ENCODE assay signal across 11 cellular contexts in the genomic region with DNA sequence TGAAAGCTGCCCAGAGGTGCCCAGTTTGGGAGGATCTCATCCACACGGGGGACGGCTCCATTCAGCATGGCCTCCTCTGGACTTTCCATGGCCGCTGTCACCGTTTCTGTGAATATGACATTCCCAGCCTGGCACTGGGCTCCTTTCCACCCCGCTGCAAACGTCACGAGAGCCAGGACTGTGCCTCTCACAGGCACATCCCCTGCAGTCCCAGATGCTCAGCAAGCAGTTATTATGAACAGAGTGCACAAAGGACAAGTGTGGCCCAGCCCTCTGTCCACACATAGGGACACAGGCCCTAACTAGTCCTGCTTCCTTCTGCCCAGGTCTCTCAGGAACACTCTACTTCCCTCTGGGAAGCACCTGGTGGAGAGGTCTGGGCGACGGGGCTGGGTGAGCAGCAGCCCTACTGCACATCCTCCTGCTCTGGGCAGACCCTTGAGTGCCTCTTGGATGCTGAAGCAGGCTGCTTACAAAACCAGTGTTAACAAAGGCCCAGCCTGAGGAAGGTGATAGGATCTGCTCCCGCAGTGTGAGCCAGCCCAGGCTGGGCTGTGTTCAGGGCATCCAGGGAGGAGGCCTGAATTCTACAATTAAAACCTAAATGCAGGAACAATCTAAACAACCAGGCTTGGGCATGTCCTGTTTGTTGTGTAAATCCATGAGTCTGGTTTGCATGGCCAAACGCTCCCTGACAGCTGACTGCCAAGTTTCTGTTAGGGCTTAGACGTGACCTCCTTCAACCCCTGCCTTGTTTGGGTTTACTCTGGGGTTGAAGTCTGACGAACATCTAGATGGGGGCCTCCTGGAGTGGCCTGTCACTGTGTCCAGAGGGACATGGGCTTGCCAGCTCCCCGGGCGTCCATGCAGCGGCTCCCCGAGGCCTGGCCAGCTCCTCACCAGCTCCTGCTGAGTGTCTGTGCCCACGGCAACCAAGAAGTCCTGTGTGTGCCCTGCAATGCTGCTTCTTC.
DNase-seq lines count a peak whose midpoint lies in the region; ATAC-seq and TF ChIP-seq lines count a peak whose summit lies in the region.
"Had no signal": no experiment of that assay in that cellular context is flagged by ENCODE, and none has a peak within 500 bp of the region (broad histone marks: within the 10 kb centered on the region; RNA-seq: fewer than 3 reads in every experiment).

No MANE protein-coding gene starts in this region.

- no peak for TF ChIP-seq CTCF in glutamatergic neuron (IDR thresholded peaks at IDR 0.05; ENCODE audit: partially characterized antibody, unreplicated experiment)

- intact Hi-C loops in CD4-positive, alpha-beta memory T cell (cut with micrococcal nuclease): no loop called here

- no peak for ATAC-seq in GM21423 (IDR thresholded peaks at IDR 0.05; ENCODE audit: unreplicated experiment)
- no peak for ATAC-seq in GM19324 (IDR thresholded peaks at IDR 0.05; ENCODE audit: low FRiP score, unreplicated experiment)

- peaks cover 19% of the 10 kb centered on the region for H3K4me1 Mint-ChIP-seq in glutamatergic neuron (ENCODE audit: low read depth, unreplicated experiment)
- no peaks in the 10 kb centered on the region for H3K4me1 Mint-ChIP-seq in CD4-positive, alpha-beta memory T cell

- H3K4me3 Mint-ChIP-seq in glutamatergic neuron (ENCODE audit: unreplicated experiment): peak overlapping the region; percentile 47
- H3K4me3 Mint-ChIP-seq in CD4-positive, alpha-beta memory T cell: no peak overlapping the region
- H3K4me3 Mint-ChIP-seq: neural crest cell had no signal

- H3K4me3 ChIP-seq in CD4-positive, alpha-beta memory T cell (ENCODE audit: low read length in 2 of 2): no peak overlapping the region
- H3K4me3 ChIP-seq: breast epithelium, PC-9 had no signal

- no peaks in the 10 kb centered on the region for H3K9me3 ChIP-seq in CD4-positive, alpha-beta memory T cell (ENCODE audit: control insufficient read depth in 1 of 2, low read length in 2 of 2)
- H3K9me3 ChIP-seq: breast epithelium had no signal

- no peak overlapping the region for H3K27ac ChIP-seq in CD4-positive, alpha-beta memory T cell (ENCODE audit: low read depth, low read length)
- H3K27ac ChIP-seq: breast epithelium, PC-9 had no signal

- H3K9me3 Mint-ChIP-seq in glutamatergic neuron (ENCODE audit: unreplicated experiment): peaks cover 6% of the 10 kb centered on the region
- H3K9me3 Mint-ChIP-seq in CD4-positive, alpha-beta memory T cell: no peaks in the 10 kb centered on the region
- H3K9me3 Mint-ChIP-seq: neural crest cell had no signal

- H3K27me3 ChIP-seq in CD4-positive, alpha-beta memory T cell (ENCODE audit: insufficient read depth, low read length): no peaks in the 10 kb centered on the region
- H3K27me3 ChIP-seq: breast epithelium had no signal

- no peaks in the 10 kb centered on the region for H3K27me3 Mint-ChIP-seq in glutamatergic neuron (ENCODE audit: unreplicated experiment)
- H3K27me3 Mint-ChIP-seq in CD4-positive, alpha-beta memory T cell: no peaks in the 10 kb centered on the region

- peak; percentile 90 for DNase-seq in DMS153 (lab: John Stamatoyannopoulos, UW)
- peak; percentile 55 for DNase-seq in NCI-H345 (lab: John Stamatoyannopoulos, UW)
- DNase-seq in glutamatergic neuron: peak; percentile 16
- DNase-seq in pons (ENCODE audit: low spot score): peak; percentile 17
- DNase-seq in CD4-positive, alpha-beta memory T cell: no peak
- DNase-seq in dermis blood vessel endothelial cell: no peak
- DNase-seq: PC-9 had no signal

- POLR2A ChIA-PET in CD4-positive, alpha-beta memory T cell (lab: Charles Lee; ENCODE audit: partially characterized antibody): no interaction called here

- CTCF ChIA-PET in CD4-positive, alpha-beta memory T cell (lab: Charles Lee; ENCODE audit: partially characterized antibody): no interaction called here

- H3K4me1 ChIP-seq in CD4-positive, alpha-beta memory T cell (ENCODE audit: insufficient read depth, low read length): no peaks in the 10 kb centered on the region
- H3K4me1 ChIP-seq: breast epithelium had no signal

- no peaks in the 10 kb centered on the region for H3K36me3 ChIP-seq in CD4-positive, alpha-beta memory T cell (ENCODE audit: insufficient read depth, low read length)
- H3K36me3 ChIP-seq: breast epithelium had no signal

- H3K27ac Mint-ChIP-seq in glutamatergic neuron (ENCODE audit: unreplicated experiment): no peak overlapping the region
- no peak overlapping the region for H3K27ac Mint-ChIP-seq in CD4-positive, alpha-beta memory T cell

- peaks cover 6% of the 10 kb centered on the region for H3K36me3 Mint-ChIP-seq in glutamatergic neuron (ENCODE audit: unreplicated experiment)
- no peaks in the 10 kb centered on the region for H3K36me3 Mint-ChIP-seq in CD4-positive, alpha-beta memory T cell

Comparison
In these comparisons a context has a peak if more than half of its experiments do, and no peak if none do; other contexts are left out.
1. DNase-seq: peak in DMS153 (single experiment), NCI-H345 (single experiment), glutamatergic neuron (single experiment) and pons (single experiment); none in CD4-positive, alpha-beta memory T cell (0 of 5) and dermis blood vessel endothelial cell (single experiment).